Comparison of ENCODE assay signal across 9 cellular contexts in genomic region chr14:62162998-62163589, GRCh38.
DNase-seq lines count a peak whose midpoint lies in the region; ATAC-seq, FAIRE-seq and TF ChIP-seq lines count a peak whose summit lies in the region.
"Had no signal": no experiment of that assay in that cellular context is flagged by ENCODE, and none has a peak within 500 bp of the region (broad histone marks: within the 10 kb centered on the region; RNA-seq: fewer than 3 reads in every experiment).

No MANE protein-coding gene starts in this region.

- DNase-seq in SHP77 (lab: John Stamatoyannopoulos, UW) (peak; percentile 34 to 37), SHP77 treated with DMSO at 0.1 percent for 48 hours (lab: John Stamatoyannopoulos, UW) (no peak), H54 (ENCODE audit: insufficient read length, low spot score) (peak; percentile 21), NCI-H1436 treated with DMSO at 0.1 percent for 48 hours (lab: John Stamatoyannopoulos, UW) (peak; percentile 5), Right ventricle myocardium superior (no peak), gastrocnemius medialis (no peak), middle frontal gyrus (ENCODE audit: extremely low spot score, low spot score) (no peak)
- DNase-seq: activated T-cell treated with anti-CD3 and anti-CD28 coated beads, Interleukin-2, amount 50 U/mL, for 4 hours had no signal

- H3K4me1 ChIP-seq in gastrocnemius medialis: no peaks in the 10 kb centered on the region

- ATAC-seq in Right ventricle myocardium superior (ENCODE audit: poor library complexity) (peak; percentile 61), gastrocnemius medialis (no peak)

- H3K36me3 ChIP-seq in gastrocnemius medialis: no peaks in the 10 kb centered on the region

- TF ChIP-seq CTCF in VCaP (conservative IDR thresholded peaks at IDR 0.05): peak; percentile 84
- TF ChIP-seq CTCF in gastrocnemius medialis (IDR thresholded peaks at IDR 0.05 in 4 of 5, conservative IDR thresholded peaks at IDR 0.05 in 1 of 5): peak in 3 of 5 experiments; percentile 19 to 49 (median 47)

- H3K9me3 ChIP-seq in gastrocnemius medialis: no peaks in the 10 kb centered on the region

- intact Hi-C loops in Right ventricle myocardium superior (cut with DNase I): loop anchor here (10.0 kb wide), 1 partner anchor 1112 kb away; no protein-coding TSS in a partner anchor
- intact Hi-C loops in gastrocnemius medialis (cut with DNase I; ENCODE audit: low total_unique reads): no loop called here

- H3K27me3 ChIP-seq in gastrocnemius medialis: no peaks in the 10 kb centered on the region

- TF ChIP-seq POLR2A in H54 (IDR thresholded peaks at IDR 0.05; ENCODE audit: low read depth, low read length): no peak
- no peak for TF ChIP-seq POLR2A in gastrocnemius medialis (IDR thresholded peaks at IDR 0.05)

- peak; percentile 58 for FAIRE-seq in H54 (lab: Jason Lieb, UNC)

- H3K4me3 ChIP-seq in gastrocnemius medialis: no peak overlapping the region

- in situ Hi-C loops in gastrocnemius medialis (cut with MboI; ENCODE audit: low sequenced_read_pairs in 4 of 4): loop anchor here in 1 of 4 donors (10.0 kb wide), 1 partner anchor 1112 kb away; no protein-coding TSS in a partner anchor

- H3K27ac ChIP-seq in VCaP (no peak overlapping the region), gastrocnemius medialis (no peak overlapping the region)

Comparison
In these comparisons a context has a peak if more than half of its experiments do, and no peak if none do; other contexts are left out.
1. DNase-seq: peak in SHP77 (2 of 2), H54 (single experiment) and NCI-H1436 treated with DMSO at 0.1 percent for 48 hours (single experiment); none in SHP77 treated with DMSO at 0.1 percent for 48 hours (single experiment), Right ventricle myocardium superior (single experiment), gastrocnemius medialis (0 of 2) and middle frontal gyrus (single experiment).